10 cellular contexts compared by ENCODE assay signal in genomic region chr6:150098155-150098554, GRCh38. TPM values are rescaled to one million over a fixed set of nuclear protein-coding genes. Genes with fewer than 3 reads are reported as not detected.
"Had no signal": no experiment of that assay in that cellular context is flagged by ENCODE, and none has a peak within 500 bp of the region (broad histone marks: within the 10 kb centered on the region; RNA-seq: fewer than 3 reads in every experiment).

No MANE protein-coding gene starts in this region.

- H3K4me3 ChIP-seq: GM23338, HAP-1 had no signal

- ATAC-seq: GM23338, HCT116, HepG2 had no signal

- H3K27ac ChIP-seq: HL-60, KMS-11 had no signal

- H3K9me3 ChIP-seq: HAP-1 had no signal

- H3K36me3 ChIP-seq: HAP-1 had no signal

- H3K9me3 Mint-ChIP-seq: GM23338, HFFc6, IgD-negative memory B cell had no signal

- H3K27ac Mint-ChIP-seq: GM23338, HFFc6, IgD-negative memory B cell had no signal

- DNase-seq: H7, HFFc6 had no signal

- H3K4me1 Mint-ChIP-seq: GM23338 had no signal

- H3K4me3 Mint-ChIP-seq: GM23338, HFFc6, IgD-negative memory B cell had no signal

RNA-seq across cellular contexts. Expression of gene PPP1R14C, which starts 44.7 kb away (rescaled TPM):
- total RNA-seq: H4, HepG2 had no signal
- polyA plus RNA-seq: HepG2, IgD-negative memory B cell had no signal
